Comparison of ENCODE assay signal across 12 cellular contexts in the genomic region with DNA sequence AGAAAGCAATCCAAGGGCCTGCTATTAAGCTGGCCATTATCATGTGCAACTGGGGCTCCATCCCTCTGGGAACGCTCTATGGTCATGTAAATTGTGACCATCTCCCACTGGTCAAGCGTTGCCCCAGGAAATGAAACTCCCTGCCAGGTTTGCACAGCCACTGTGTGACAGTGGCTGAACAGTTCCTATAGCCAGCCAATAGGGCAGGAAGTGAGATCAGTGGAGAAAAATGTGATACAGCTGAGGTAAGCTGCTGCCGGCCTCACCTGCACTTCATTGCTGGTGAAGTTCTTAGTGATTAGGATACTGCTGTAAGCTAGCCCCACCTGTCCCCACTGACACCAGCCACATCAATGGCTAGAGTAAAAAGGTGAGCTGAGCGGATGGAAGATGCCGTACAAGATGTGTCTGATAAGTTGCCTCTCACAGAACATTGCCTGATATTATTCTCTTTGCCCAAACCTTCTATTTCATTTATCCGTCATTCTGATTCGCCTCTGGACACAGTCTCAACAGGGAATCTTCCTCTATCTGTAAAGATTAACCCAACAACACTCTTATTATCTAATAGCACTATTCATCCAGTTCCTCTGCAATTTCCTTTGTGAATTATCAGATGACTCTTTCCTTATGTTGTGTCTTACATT. TPM values are rescaled to one million over a fixed set of nuclear protein-coding genes. Genes with fewer than 3 reads are reported as not detected.
A peak's percentile ranks its signal among the peaks of the same experiment; 100 is the strongest.
DNase-seq lines count a peak whose midpoint lies in the region; ATAC-seq, FAIRE-seq and TF ChIP-seq lines count a peak whose summit lies in the region.
"Had no signal": no experiment of that assay in that cellular context is flagged by ENCODE, and none has a peak within 500 bp of the region (broad histone marks: within the 10 kb centered on the region; RNA-seq: fewer than 3 reads in every experiment).

No MANE protein-coding gene starts in this region.

- H3K4me3 ChIP-seq in ACC112 (ENCODE audit: low read depth, low read length): peak overlapping the region; percentile 28; the same call in 1 of the 2 replicates
- no peak overlapping the region for H3K4me3 ChIP-seq in choroid plexus epithelial cell (ENCODE audit: low read depth, low read length)
- H3K4me3 ChIP-seq: sigmoid colon had no signal

- no peaks in the 10 kb centered on the region for H3K79me2 ChIP-seq in ACC112 (ENCODE audit: control insufficient read depth, insufficient read depth, low read length, unreplicated experiment)

- no peaks in the 10 kb centered on the region for H3K36me3 Mint-ChIP-seq in stimulated activated memory B cell treated with anti-CD40 and anti-IgM and Interleukin-4, amounts not matched to agents 10 μg/mL and 1 μg/mL and 100 μg/mL, for 72 hours
- H3K36me3 Mint-ChIP-seq: activated naive CD8-positive, alpha-beta T cell had no signal

- no peaks in the 10 kb centered on the region for H3K36me3 ChIP-seq in ACC112 (ENCODE audit: insufficient read depth, low read length)
- H3K36me3 ChIP-seq: sigmoid colon had no signal

- DNase-seq in HTR-8/SVneo (ENCODE audit: insufficient read length, low spot score) (peak; percentile 22), choroid plexus epithelial cell (ENCODE audit: low read depth) (no peak), lung microvascular endothelial cell (ENCODE audit: low read depth in 2 of 2) (peak; percentile 29 to 60), hippocampal formation (lab: John Stamatoyannopoulos, UW) (no peak)
- DNase-seq in stimulated activated naive CD4-positive, alpha-beta T cell (lab: John Stamatoyannopoulos, UW): no peak
- DNase-seq: NCI-H1105 treated with DMSO at 0.1 percent for 48 hours had no signal

- peaks cover 25% of the 10 kb centered on the region for H3K4me1 ChIP-seq in ACC112 (ENCODE audit: control insufficient read depth, insufficient read depth, low read length, unreplicated experiment)

- no peaks in the 10 kb centered on the region for H3K9me3 Mint-ChIP-seq in stimulated activated memory B cell treated with anti-CD40 and anti-IgM and Interleukin-4, amounts not matched to agents 10 μg/mL and 1 μg/mL and 100 μg/mL, for 72 hours

- H3K27me3 ChIP-seq in ACC112 (ENCODE audit: insufficient read depth, low read length): no peaks in the 10 kb centered on the region
- H3K27me3 ChIP-seq: sigmoid colon had no signal

- peak overlapping the region; percentile 75 for H3K27ac ChIP-seq in ACC112 (ENCODE audit: low read depth, low read length)

- no peak overlapping the region for H3K4me3 Mint-ChIP-seq in stimulated activated memory B cell treated with anti-CD40 and anti-IgM and Interleukin-4, amounts not matched to agents 10 μg/mL and 1 μg/mL and 100 μg/mL, for 72 hours
- H3K4me3 Mint-ChIP-seq: activated naive CD8-positive, alpha-beta T cell had no signal

- H3K4me1 Mint-ChIP-seq in stimulated activated memory B cell treated with anti-CD40 and anti-IgM and Interleukin-4, amounts not matched to agents 10 μg/mL and 1 μg/mL and 100 μg/mL, for 72 hours: no peaks in the 10 kb centered on the region

- no peak for ATAC-seq in HG02610 (IDR thresholded peaks at IDR 0.05; ENCODE audit: unreplicated experiment)
- no peak for ATAC-seq in stimulated activated memory B cell treated with anti-CD40 and anti-IgM and Interleukin-4, amounts not matched to agents 10 μg/mL and 1 μg/mL and 100 μg/mL, for 72 hours

- peaks cover 19% of the 10 kb centered on the region for H3K27me3 Mint-ChIP-seq in stimulated activated memory B cell treated with anti-CD40 and anti-IgM and Interleukin-4, amounts not matched to agents 10 μg/mL and 1 μg/mL and 100 μg/mL, for 72 hours

- peak; percentile 2 for TF ChIP-seq CTCF in choroid plexus epithelial cell (conservative IDR thresholded peaks at IDR 0.05; ENCODE audit: low read depth, low read length)

- no peak overlapping the region for H3K27ac Mint-ChIP-seq in stimulated activated memory B cell treated with anti-CD40 and anti-IgM and Interleukin-4, amounts not matched to agents 10 μg/mL and 1 μg/mL and 100 μg/mL, for 72 hours
- H3K27ac Mint-ChIP-seq: activated naive CD8-positive, alpha-beta T cell had no signal

- peak overlapping the region; percentile 8 for H2AFZ ChIP-seq in ACC112 (ENCODE audit: low read length, unreplicated experiment)

- FAIRE-seq in HTR-8/SVneo (lab: Jason Lieb, UNC): no peak
- FAIRE-seq: TTC549 had no signal

RNA-seq across cellular contexts. Expression of gene CDC42BPA, which starts 38.4 kb away (rescaled TPM):
- total RNA-seq in lung microvascular endothelial cell: 51.6 and 79.2 TPM in 2 replicates

Comparison
In these comparisons a context has a peak if more than half of its experiments do, and no peak if none do; other contexts are left out.
1. DNase-seq: peak in HTR-8/SVneo (single experiment) and lung microvascular endothelial cell (2 of 2); none in choroid plexus epithelial cell (single experiment), stimulated activated naive CD4-positive, alpha-beta T cell (0 of 6) and hippocampal formation (0 of 2).